ENCODE assay signal across 12 cellular contexts in the genomic region with DNA sequence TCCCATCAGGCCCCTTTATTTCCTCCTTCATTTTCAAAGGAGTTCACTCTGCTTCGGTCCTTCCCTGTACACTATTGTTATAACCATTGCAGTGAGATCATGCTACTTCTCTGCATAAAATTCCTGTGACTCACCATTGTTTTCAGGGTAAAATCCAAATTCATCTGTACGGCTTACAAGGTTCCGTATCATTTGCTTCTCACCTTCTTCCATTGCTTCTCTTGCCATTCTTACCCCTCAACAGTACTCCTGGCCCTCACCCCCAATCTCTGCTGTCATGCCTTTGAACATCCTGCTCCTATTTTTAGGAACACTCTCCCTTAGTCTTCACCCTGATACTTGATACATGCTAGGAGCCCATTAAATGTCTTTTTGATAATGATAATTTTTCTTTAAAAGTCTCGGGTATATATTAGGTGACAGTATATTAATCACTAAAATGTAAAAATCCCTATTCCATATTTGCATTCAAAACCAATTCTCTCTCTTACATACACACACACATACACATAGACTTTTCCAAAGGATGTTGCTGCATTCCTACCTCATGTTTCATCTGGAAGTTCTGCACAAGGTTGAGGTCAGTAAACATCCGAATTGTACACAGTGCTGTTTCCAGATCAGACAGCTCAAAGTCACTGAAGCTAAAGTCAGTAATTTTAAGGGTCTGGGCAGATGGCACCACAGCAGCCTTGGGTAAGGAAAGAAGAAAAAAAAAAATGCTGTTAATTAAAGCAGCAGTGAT.
DNase-seq lines count a peak whose midpoint lies in the region; ATAC-seq and TF ChIP-seq lines count a peak whose summit lies in the region.
"Had no signal": no experiment of that assay in that cellular context is flagged by ENCODE, and none has a peak within 500 bp of the region (broad histone marks: within the 10 kb centered on the region; RNA-seq: fewer than 3 reads in every experiment).

No MANE protein-coding gene starts in this region.

- no peak for TF ChIP-seq EP300 in gastroesophageal sphincter (IDR thresholded peaks at IDR 0.05)

- H3K4me3 ChIP-seq in gastroesophageal sphincter (no peak overlapping the region), skeletal muscle satellite cell (ENCODE audit: low read length) (peak overlapping the region; percentile 59), right cardiac atrium (ENCODE audit: low read length) (no peak overlapping the region)
- H3K4me3 ChIP-seq: thyroid gland had no signal

- WGBS in gastroesophageal sphincter (ENCODE audit: low coverage in 1 of 2), 2 donors: 8 to 21% methylated on average over 5 of the region's 5 CpGs
- 76% methylated on average over 5 of the region's 5 CpGs for WGBS in right cardiac atrium

- TF ChIP-seq POLR2A in gastroesophageal sphincter (IDR thresholded peaks at IDR 0.05): no peak

- TF ChIP-seq CTCF in gastroesophageal sphincter (IDR thresholded peaks at IDR 0.05): no peak

- intact Hi-C loops in right cardiac atrium (cut with DNase I): no loop called here

- peak overlapping the region; percentile 63 for H3K9ac ChIP-seq in skeletal muscle satellite cell (ENCODE audit: low read depth, low read length)

- DNase-seq in H4 (ENCODE audit: low spot score): peak; percentile 18
- peak; percentile 92 for DNase-seq in amniotic epithelial cell (ENCODE audit: low read depth)
- DNase-seq in right cardiac atrium: no peak
- no peak for DNase-seq in superior temporal gyrus (ENCODE audit: extremely low spot score)
- DNase-seq in anterior cingulate cortex (lab: John Stamatoyannopoulos, UW): no peak
- DNase-seq: DMS53, MV-4-11, NCI-H748 treated with DMSO at 0.1 percent for 48 hours, thyroid gland had no signal

- ATAC-seq in gastroesophageal sphincter (peak; percentile 55), right cardiac atrium (no peak), HG02678 (IDR thresholded peaks at IDR 0.05; ENCODE audit: unreplicated experiment) (no peak)

- H3K27ac ChIP-seq in gastroesophageal sphincter (peak overlapping the region; percentile 67 to 81 (median 78)), right cardiac atrium (ENCODE audit: low read length) (no peak overlapping the region)
- H3K27ac ChIP-seq: thyroid gland had no signal

- H3K4me2 ChIP-seq in skeletal muscle satellite cell (ENCODE audit: low read length): peak overlapping the region; percentile 80

- H3K4me1 ChIP-seq in gastroesophageal sphincter: peaks cover 16 to 96% (median 19%) of the 10 kb centered on the region in 3 donors
- H3K4me1 ChIP-seq in skeletal muscle satellite cell (ENCODE audit: control insufficient read depth, insufficient read depth, low read length): peaks cover 28% of the 10 kb centered on the region
- H3K4me1 ChIP-seq in right cardiac atrium (ENCODE audit: control insufficient read depth, insufficient read depth, low read length): no peaks in the 10 kb centered on the region
- H3K4me1 ChIP-seq: thyroid gland had no signal

- H3K36me3 ChIP-seq in gastroesophageal sphincter (peaks cover 0 to 44% of the 10 kb centered on the region in 2 donors), skeletal muscle satellite cell (ENCODE audit: insufficient read depth, low read length) (no peaks in the 10 kb centered on the region)
- H3K36me3 ChIP-seq: thyroid gland had no signal

- H3K27me3 ChIP-seq in gastroesophageal sphincter: no peaks in the 10 kb centered on the region
- no peaks in the 10 kb centered on the region for H3K27me3 ChIP-seq in skeletal muscle satellite cell (ENCODE audit: control insufficient read depth, insufficient read depth, low read length)
- no peaks in the 10 kb centered on the region for H3K27me3 ChIP-seq in right cardiac atrium (ENCODE audit: control insufficient read depth, insufficient read depth)
- H3K27me3 ChIP-seq: thyroid gland had no signal

- H3K9me3 ChIP-seq in gastroesophageal sphincter (no peaks in the 10 kb centered on the region), skeletal muscle satellite cell (replicated peaks; ENCODE audit: low read length) (no peaks in the 10 kb centered on the region), right cardiac atrium (ENCODE audit: control insufficient read depth, low read length) (no peaks in the 10 kb centered on the region)
- H3K9me3 ChIP-seq: thyroid gland had no signal

Comparison
In these comparisons a context has a peak if more than half of its experiments do, and no peak if none do; other contexts are left out.
1. DNase-seq: peak in H4 (single experiment) and amniotic epithelial cell (single experiment); none in right cardiac atrium (0 of 3), superior temporal gyrus (single experiment) and anterior cingulate cortex (0 of 58).